In the genomic region with DNA sequence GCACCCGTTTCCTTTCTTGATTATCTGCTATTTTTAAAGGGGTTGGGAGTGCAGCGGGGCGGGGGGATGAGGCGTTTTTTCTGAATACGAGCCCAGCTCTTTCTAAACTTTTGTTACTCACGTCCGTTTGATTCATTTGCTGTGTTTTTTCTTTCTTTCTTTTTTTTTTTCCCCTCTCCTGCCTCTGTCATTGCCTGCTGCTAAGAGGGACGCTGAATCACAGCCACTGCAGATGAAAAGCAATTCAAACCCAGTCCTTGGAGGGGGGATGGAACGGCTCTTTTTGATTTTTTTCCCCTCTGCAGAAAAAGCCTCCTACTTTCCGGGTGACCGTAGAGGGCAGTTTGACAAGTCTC, we compare ENCODE assay signal across 8 cellular contexts. TPM values are rescaled to one million over a fixed set of nuclear protein-coding genes. Genes with fewer than 3 reads are reported as not detected.
DNase-seq lines count a peak whose midpoint lies in the region; ATAC-seq, FAIRE-seq and TF ChIP-seq lines count a peak whose summit lies in the region.

No MANE protein-coding gene starts in this region.

- no peak for TF ChIP-seq EP300 in GM12878 (IDR thresholded peaks at IDR 0.05; ENCODE audit: borderline replicate concordance in 1 of 2, control insufficient read depth in 1 of 2, low read depth in 2 of 2, low read length in 2 of 2)

- no peaks in the 10 kb centered on the region for H3K9me3 Mint-ChIP-seq in IgD-negative memory B cell
- no peaks in the 10 kb centered on the region for H3K9me3 Mint-ChIP-seq in stimulated activated memory B cell treated with anti-CD40 and anti-IgM and Interleukin-4, amounts not matched to agents 10 μg/mL and 1 μg/mL and 100 μg/mL, for 72 hours

- H3K9ac ChIP-seq in GM12878 (ENCODE audit: control insufficient read depth, insufficient read depth, low read length), result no peak overlapping the region

- BruUV-seq in GM12878 (replicated peaks; lab: Mats Ljungman, UMichigan), result no TSS peak

- H3K9me3 ChIP-seq in GM12878 (replicated peaks; ENCODE audit: control insufficient read depth, insufficient read depth, low read length), result no peaks in the 10 kb centered on the region

- peak overlapping the region; percentile 60; the same call in 1 of the 2 replicates for H3K4me3 ChIP-seq in GM12878

- H3K27me3 Mint-ChIP-seq in IgD-negative memory B cell, result peaks cover 30% of the 10 kb centered on the region
- H3K27me3 Mint-ChIP-seq in stimulated activated memory B cell treated with anti-CD40 and anti-IgM and Interleukin-4, amounts not matched to agents 10 μg/mL and 1 μg/mL and 100 μg/mL, for 72 hours, result peaks cover 30% of the 10 kb centered on the region

- no peaks in the 10 kb centered on the region for H3K79me2 ChIP-seq in GM12878 (ENCODE audit: control insufficient read depth, insufficient read depth, low read length)

- peak overlapping the region; percentile 60 for H2AFZ ChIP-seq in GM12878 (ENCODE audit: control insufficient read depth, low read depth, low read length)

- DNase-seq in GM03348 (ENCODE audit: low spot score) (peak; percentile 67), GM12878 (ENCODE audit: low read depth, low spot score) (no peak), inferior parietal cortex (ENCODE audit: extremely low spot score) (peak; percentile 56)
- DNase-seq in effector CD8-positive, alpha-beta T cell (lab: John Stamatoyannopoulos, UW), result no peak

- H3K4me1 Mint-ChIP-seq in IgD-negative memory B cell, result peaks cover 13 to 17% (median 15%) of the 10 kb centered on the region in 3 donors
- peaks cover 16% of the 10 kb centered on the region for H3K4me1 Mint-ChIP-seq in stimulated activated memory B cell treated with anti-CD40 and anti-IgM and Interleukin-4, amounts not matched to agents 10 μg/mL and 1 μg/mL and 100 μg/mL, for 72 hours

- FAIRE-seq in GM12878 (lab: Jason Lieb, UNC), result no peak

- SMC1A ChIA-PET in GM12878 (lab: Charles Lee; ENCODE audit: uncharacterized antibody, unreplicated experiment), result no interaction called here

- intact Hi-C loops in GM12878 (cut with micrococcal nuclease; ENCODE audit: unreplicated experiment), result no loop called here

- H3K4me1 ChIP-seq in GM12878 (ENCODE audit: control insufficient read depth, insufficient read depth, low read length), result no peaks in the 10 kb centered on the region

- POLR2A ChIA-PET in GM12878 (lab: Charles Lee), result no interaction called here

- no peak for TF ChIP-seq CTCF in GM12878 (IDR thresholded peaks at IDR 0.05 in 2 of 3, conservative IDR thresholded peaks at IDR 0.05 in 1 of 3; ENCODE audit: control insufficient read depth in 2 of 3, extremely low read depth in 1 of 3, insufficient read depth in 1 of 3, low read depth in 3 of 3, low read length in 3 of 3)

- ATAC-seq in GM12878, result no peak; the same call in 2 of the 3 replicates
- peak; percentile 6 for ATAC-seq in stimulated activated memory B cell treated with anti-CD40 and anti-IgM and Interleukin-4, amounts not matched to agents 10 μg/mL and 1 μg/mL and 100 μg/mL, for 72 hours
- ATAC-seq in activated CD4-positive, CD25-positive, alpha-beta regulatory T cell treated with anti-CD3 and anti-CD28 coated beads, Interleukin-2, amount 50 U/mL, for 24 hours, result no peak
- ATAC-seq in GM21367 (IDR thresholded peaks at IDR 0.05; ENCODE audit: unreplicated experiment), result no peak

- in situ Hi-C loops in GM12878 (cut with MboI), result no loop called here

- H3K27ac Mint-ChIP-seq in IgD-negative memory B cell, result no peak overlapping the region
- H3K27ac Mint-ChIP-seq in stimulated activated memory B cell treated with anti-CD40 and anti-IgM and Interleukin-4, amounts not matched to agents 10 μg/mL and 1 μg/mL and 100 μg/mL, for 72 hours, result no peak overlapping the region

- peak overlapping the region; percentile 89 for H3K4me2 ChIP-seq in GM12878 (ENCODE audit: control insufficient read depth, insufficient read depth)

- no peak for TF ChIP-seq POLR2A in GM12878 (IDR thresholded peaks at IDR 0.05; ENCODE audit: low read depth, low read length)

- CTCF ChIA-PET in GM12878 (lab: Yijun Ruan, JAX), result no interaction called here

- WGBS in GM12878 (ENCODE audit: insufficient coverage, insufficient replicate concordance, low lambda C conversion rate, missing lambda C conversion rate), result 17% methylated on average over 11 of the region's 11 CpGs

- TF ChIP-seq RAD21 in GM12878 (IDR thresholded peaks at IDR 0.05; ENCODE audit: insufficient read depth, low read depth, low read length), result no peak

- H3K36me3 Mint-ChIP-seq in IgD-negative memory B cell, result no peaks in the 10 kb centered on the region
- no peaks in the 10 kb centered on the region for H3K36me3 Mint-ChIP-seq in stimulated activated memory B cell treated with anti-CD40 and anti-IgM and Interleukin-4, amounts not matched to agents 10 μg/mL and 1 μg/mL and 100 μg/mL, for 72 hours

- H3K36me3 ChIP-seq in GM12878 (ENCODE audit: control insufficient read depth in 2 of 2, insufficient read depth in 2 of 2, low read length in 1 of 2), result no peaks in the 10 kb centered on the region

- no peak overlapping the region for H3K27ac ChIP-seq in GM12878 (ENCODE audit: control insufficient read depth, insufficient read depth)

- H3K4me3 Mint-ChIP-seq in IgD-negative memory B cell, result peak overlapping the region; percentile 80 to 88 (median 83)
- peak overlapping the region; percentile 70 for H3K4me3 Mint-ChIP-seq in stimulated activated memory B cell treated with anti-CD40 and anti-IgM and Interleukin-4, amounts not matched to agents 10 μg/mL and 1 μg/mL and 100 μg/mL, for 72 hours

- H4K20me1 ChIP-seq in GM12878 (ENCODE audit: control insufficient read depth, insufficient read depth), result no peaks in the 10 kb centered on the region

- H3K27me3 ChIP-seq in GM12878 (replicated peaks in 1 of 2; ENCODE audit: control insufficient read depth in 2 of 2, insufficient read depth in 2 of 2, low read length in 1 of 2), result peaks cover 2 to 16% of the 10 kb centered on the region in 2 experiments

- RAD21 ChIA-PET in GM12878 (lab: Charles Lee; ENCODE audit: unreplicated experiment), result no interaction called here

TF ChIP-seq in GM12878, 131 proteins besides CTCF, POLR2A, EP300 and RAD21 (continues in another document):
- TF ChIP-seq MEF2A (IDR thresholded peaks at IDR 0.05; ENCODE audit: insufficient read depth, low read depth, low read length), result no peak
- TF ChIP-seq NBN (IDR thresholded peaks at IDR 0.05), result no peak
- no peak for TF ChIP-seq TAF1 (IDR thresholded peaks at IDR 0.05; ENCODE audit: borderline replicate concordance, low read depth, low read length)
- TF ChIP-seq, protein P1, sequence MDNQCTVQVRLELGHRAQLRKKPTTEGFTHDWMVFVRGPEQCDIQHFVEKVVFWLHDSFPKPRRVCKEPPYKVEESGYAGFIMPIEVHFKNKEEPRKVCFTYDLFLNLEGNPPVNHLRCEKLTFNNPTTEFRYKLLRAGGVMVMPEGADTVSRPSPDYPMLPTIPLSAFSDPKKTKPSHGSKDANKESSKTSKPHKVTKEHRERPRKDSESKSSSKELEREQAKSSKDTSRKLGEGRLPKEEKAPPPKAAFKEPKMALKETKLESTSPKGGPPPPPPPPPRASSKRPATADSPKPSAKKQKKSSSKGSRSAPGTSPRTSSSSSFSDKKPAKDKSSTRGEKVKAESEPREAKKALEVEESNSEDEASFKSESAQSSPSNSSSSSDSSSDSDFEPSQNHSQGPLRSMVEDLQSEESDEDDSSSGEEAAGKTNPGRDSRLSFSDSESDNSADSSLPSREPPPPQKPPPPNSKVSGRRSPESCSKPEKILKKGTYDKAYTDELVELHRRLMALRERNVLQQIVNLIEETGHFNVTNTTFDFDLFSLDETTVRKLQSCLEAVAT (IDR thresholded peaks at IDR 0.05), result no peak
- TF ChIP-seq SIX5 (IDR thresholded peaks at IDR 0.05; ENCODE audit: low read depth, low read length, severe bottlenecking), result no peak
- TF ChIP-seq ZNF622 (IDR thresholded peaks at IDR 0.05), result no peak
- TF ChIP-seq, protein P2, sequence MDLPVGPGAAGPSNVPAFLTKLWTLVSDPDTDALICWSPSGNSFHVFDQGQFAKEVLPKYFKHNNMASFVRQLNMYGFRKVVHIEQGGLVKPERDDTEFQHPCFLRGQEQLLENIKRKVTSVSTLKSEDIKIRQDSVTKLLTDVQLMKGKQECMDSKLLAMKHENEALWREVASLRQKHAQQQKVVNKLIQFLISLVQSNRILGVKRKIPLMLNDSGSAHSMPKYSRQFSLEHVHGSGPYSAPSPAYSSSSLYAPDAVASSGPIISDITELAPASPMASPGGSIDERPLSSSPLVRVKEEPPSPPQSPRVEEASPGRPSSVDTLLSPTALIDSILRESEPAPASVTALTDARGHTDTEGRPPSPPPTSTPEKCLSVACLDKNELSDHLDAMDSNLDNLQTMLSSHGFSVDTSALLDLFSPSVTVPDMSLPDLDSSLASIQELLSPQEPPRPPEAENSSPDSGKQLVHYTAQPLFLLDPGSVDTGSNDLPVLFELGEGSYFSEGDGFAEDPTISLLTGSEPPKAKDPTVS (IDR thresholded peaks at IDR 0.05; ENCODE audit: low read depth, low read length), result no peak
- no peak for TF ChIP-seq CHD1 (IDR thresholded peaks at IDR 0.05; ENCODE audit: low read depth, low read length)
- TF ChIP-seq MXI1 (IDR thresholded peaks at IDR 0.05; ENCODE audit: low read depth, low read length), result no peak
- no peak for TF ChIP-seq SIN3A (IDR thresholded peaks at IDR 0.05; ENCODE audit: low read depth, low read length)
- TF ChIP-seq EGR1 (IDR thresholded peaks at IDR 0.05; ENCODE audit: borderline replicate concordance in 1 of 2, low read depth in 2 of 2, low read length in 2 of 2), result no peak

RNA-seq across cellular contexts. Expression of a gene that starts 0.6 kb away (rescaled TPM):
- polyA plus RNA-seq in IgD-negative memory B cell, result not detected
- total RNA-seq in GM12878 (2013; cell fraction: nucleolus; rRNA removed), result 0.75 TPM in 1 of 2 replicates, not detected in the other
- total RNA-seq in GM12878 (2014; rRNA removed), result under 0.01 and 0.06 TPM in 2 replicates
- total RNA-seq in GM12878 (2014; rRNA removed; fragmentation: Illumina TruSeq; extraction: Trizol), result 0.18 TPM in 2 replicates
- total RNA-seq in GM12878 (2021), result 0.10 TPM in 1 of 2 replicates, not detected in the other
- not detected for polyA plus RNA-seq in GM12878 (2011; ENCODE audit: low read depth)
- 0.03 TPM in 1 of 2 replicates, not detected in the other for polyA plus RNA-seq in GM12878 (2011; rRNA removed)
- 0.03 TPM in 1 of 2 replicates, not detected in the other for polyA plus RNA-seq in GM12878 (2011; cell fraction: cytosol; rRNA removed)
- polyA plus RNA-seq in GM12878 (2011; cell fraction: nucleus; rRNA removed), result not detected in 2 replicates
- polyA plus RNA-seq in GM12878 (2012), result 0.11 TPM in 1 of 2 replicates, not detected in the other
- polyA plus RNA-seq in GM12878 (2014; fragmentation: Illumina TruSeq; extraction: Trizol), result 0.06 TPM in 1 of 2 replicates, not detected in the other
- polyA plus RNA-seq in GM12878 (2014; fragmentation: Nextera tagmentation; extraction: Ambion mirVana), result not detected
- not detected in 2 replicates for polyA plus RNA-seq in GM12878 (2014; rRNA removed)
- not detected for polyA plus RNA-seq in GM12878 (2016; fragmentation: Nextera tagmentation; extraction: Ambion mirVana)
- polyA minus RNA-seq in GM12878 (2011; rRNA and poly(A)+ RNA removed), result 0.15 TPM in 1 of 2 replicates, not detected in the other
- not detected in 2 replicates for polyA minus RNA-seq in GM12878 (2011; cell fraction: cytosol; rRNA and poly(A)+ RNA removed)
- not detected in 2 replicates for polyA minus RNA-seq in GM12878 (2011; cell fraction: nucleus; rRNA and poly(A)+ RNA removed)

Comparison
In these comparisons a context has a peak if more than half of its experiments do, and no peak if none do; other contexts are left out.
1. DNase-seq: peak in GM03348 (single experiment) and inferior parietal cortex (single experiment); none in GM12878 (single experiment) and effector CD8-positive, alpha-beta T cell (single experiment).